ENCODE assay signal across 31 cellular contexts in genomic region chr6:17999430-17999829, GRCh38.
"Had no signal": no experiment of that assay in that cellular context is flagged by ENCODE, and none has a peak within 500 bp of the region (broad histone marks: within the 10 kb centered on the region; RNA-seq: fewer than 3 reads in every experiment).

No MANE protein-coding gene starts in this region.

- H3K36me3 Mint-ChIP-seq: natural killer cell; neural progenitor cell; stimulated activated memory B cell treated with anti-CD40 and anti-IgM and Interleukin-4, amounts not matched to agents 10 μg/mL and 1 μg/mL and 100 μg/mL, for 72 hours; type B pancreatic cell had no signal

- H3K36me3 ChIP-seq: neural progenitor cell, ovary, spleen, suprapubic skin, tibial artery, transverse colon, upper lobe of right lung, vagina had no signal

- H3K27me3 ChIP-seq: neural progenitor cell, ovary, suprapubic skin, testis, tibial artery, transverse colon, upper lobe of right lung, vagina had no signal

- H3K27ac Mint-ChIP-seq: natural killer cell; nephron; neural progenitor cell; progenitor cell of endocrine pancreas; stimulated activated memory B cell treated with anti-CD40 and anti-IgM and Interleukin-4, amounts not matched to agents 10 μg/mL and 1 μg/mL and 100 μg/mL, for 72 hours; stimulated activated naive CD8-positive, alpha-beta T cell treated with anti-CD3 and anti-CD28 coated beads, Interleukin-15, amount 100 ng/mL, for 72 hours; type B pancreatic cell had no signal

- H3K9me3 ChIP-seq: ovary, psoas muscle, spleen, suprapubic skin, testis, tibial artery, transverse colon, upper lobe of right lung, vagina had no signal

- H3K79me2 ChIP-seq: parathyroid adenoma had no signal

- H3K9me3 Mint-ChIP-seq: natural killer cell; nephron; stimulated activated memory B cell treated with anti-CD40 and anti-IgM and Interleukin-4, amounts not matched to agents 10 μg/mL and 1 μg/mL and 100 μg/mL, for 72 hours; stimulated activated naive CD8-positive, alpha-beta T cell treated with anti-CD3 and anti-CD28 coated beads, Interleukin-15, amount 100 ng/mL, for 72 hours; type B pancreatic cell had no signal

- ATAC-seq: natural killer cell; psoas muscle; right cardiac atrium; sciatic nerve; stimulated activated memory B cell treated with anti-CD40 and anti-IgM and Interleukin-4, amounts not matched to agents 10 μg/mL and 1 μg/mL and 100 μg/mL, for 72 hours; stimulated activated naive CD8-positive, alpha-beta T cell treated with anti-CD3 and anti-CD28 coated beads, Interleukin-15, amount 100 ng/mL, for 72 hours; stimulated activated naive CD8-positive, alpha-beta T cell treated with anti-CD3 and anti-CD28 coated beads, Interleukin-15, Interleukin-2, amounts not matched to agents 100 U/mL and 50 U/mL, for 24 hours; upper lobe of right lung had no signal

- H3K4me2 ChIP-seq: neural progenitor cell, smooth muscle cell had no signal

- H3K9ac ChIP-seq: neural progenitor cell, parathyroid adenoma had no signal

- H2AFZ ChIP-seq: neural progenitor cell, parathyroid adenoma had no signal

- H3K4me1 ChIP-seq: neural progenitor cell, parathyroid adenoma, psoas muscle, spleen, suprapubic skin, testis, tibial artery, transverse colon, upper lobe of right lung had no signal

- H3K4me3 Mint-ChIP-seq: natural killer cell; nephron; neural progenitor cell; stimulated activated memory B cell treated with anti-CD40 and anti-IgM and Interleukin-4, amounts not matched to agents 10 μg/mL and 1 μg/mL and 100 μg/mL, for 72 hours; stimulated activated naive CD8-positive, alpha-beta T cell treated with anti-CD3 and anti-CD28 coated beads, Interleukin-15, amount 100 ng/mL, for 72 hours; type B pancreatic cell had no signal

- H3K4me1 Mint-ChIP-seq: natural killer cell; nephron; neural progenitor cell; stimulated activated naive CD8-positive, alpha-beta T cell treated with anti-CD3 and anti-CD28 coated beads, Interleukin-15, amount 100 ng/mL, for 72 hours had no signal

- H3K27me3 Mint-ChIP-seq: type B pancreatic cell had no signal

- DNase-seq: natural killer cell; occipital lobe; ovary; posterior cingulate gyrus; psoas muscle; right cardiac atrium; spleen; stimulated activated CD4-positive, alpha-beta T cell treated with anti-CD3 and anti-CD28 coated beads, Interleukin-12 subunit alpha, Interleukin-12 subunit beta, amount 100 ng/mL, for 4 hours; stimulated activated CD4-positive, alpha-beta T cell treated with anti-CD3 and anti-CD28 coated beads, Interleukin-1b, Interleukin-23, amount 100 ng/mL, for 48 hours; stimulated activated CD4-positive, alpha-beta T cell treated with anti-CD3 and anti-CD28 coated beads, Interleukin-4, amount 100 ng/mL, for 1 hour; stimulated activated CD4-positive, alpha-beta T cell treated with anti-CD3 and anti-CD28 coated beads, Interleukin-4, amount 100 ng/mL, for 4 hours; stimulated activated CD8-positive, alpha-beta memory T cell treated with anti-CD3 and anti-CD28 coated beads, Interleukin-4, amount 100 ng/mL, for 48 hours; stimulated activated naive CD4-positive, alpha-beta T cell; stimulated activated naive CD8-positive, alpha-beta T cell treated with anti-CD3 and anti-CD28 coated beads, Interleukin-15, amount 100 ng/mL, for 72 hours; stimulated activated naive CD8-positive, alpha-beta T cell treated with anti-CD3 and anti-CD28 coated beads, Interleukin-15, Interleukin-2, amounts not matched to agents 100 U/mL and 50 U/mL, for 24 hours; substantia nigra; testis; tibial artery; transverse colon; upper lobe of right lung had no signal

- H3K27ac ChIP-seq: neural progenitor cell, ovary, parathyroid adenoma, psoas muscle, skin epidermis, spleen, suprapubic skin, testis, tibial artery, transverse colon, upper lobe of right lung, vagina had no signal

- H3K4me3 ChIP-seq: neural progenitor cell, ovary, psoas muscle, skin epidermis, smooth muscle cell, spleen, suprapubic skin, testis, tibial artery, transverse colon, upper lobe of right lung, vagina had no signal
